Comparison of ENCODE assay signal across 19 cellular contexts in genomic region chr9:79123419-79123818, GRCh38.
"Had no signal": no experiment of that assay in that cellular context is flagged by ENCODE, and none has a peak within 500 bp of the region (broad histone marks: within the 10 kb centered on the region; RNA-seq: fewer than 3 reads in every experiment).

No MANE protein-coding gene starts in this region.

- H3K27me3 Mint-ChIP-seq: activated naive CD8-positive, alpha-beta T cell treated with anti-CD3 and anti-CD28 coated beads, Interleukin-2, amount 10 ng/mL, durations not matched to agents 7 days and 5 days; central memory CD8-positive, alpha-beta T cell had no signal

- H3K36me3 ChIP-seq: esophagus muscularis mucosa, neutrophil, right atrium auricular region, stomach, thoracic aorta had no signal

- H3K4me1 Mint-ChIP-seq: activated naive CD8-positive, alpha-beta T cell treated with anti-CD3 and anti-CD28 coated beads, Interleukin-2, amount 10 ng/mL, durations not matched to agents 7 days and 5 days; central memory CD8-positive, alpha-beta T cell; immature natural killer cell; naive thymus-derived CD8-positive, alpha-beta T cell had no signal

- H3K9me3 Mint-ChIP-seq: activated CD8-positive, alpha-beta T cell treated with anti-CD3 and anti-CD28 coated beads for 36 hours; activated naive CD8-positive, alpha-beta T cell treated with anti-CD3 and anti-CD28 coated beads, Interleukin-2, amount 10 ng/mL, durations not matched to agents 7 days and 5 days; immature natural killer cell had no signal

- H3K27me3 ChIP-seq: body of pancreas, esophagus muscularis mucosa, neutrophil, right atrium auricular region, stomach had no signal

- H3K4me3 Mint-ChIP-seq: activated CD8-positive, alpha-beta T cell treated with anti-CD3 and anti-CD28 coated beads for 36 hours; activated naive CD8-positive, alpha-beta T cell treated with anti-CD3 and anti-CD28 coated beads, Interleukin-2, amount 10 ng/mL, durations not matched to agents 7 days and 5 days; activated T-cell treated with anti-CD3 and anti-CD28 coated beads, Interleukin-2, amount 50 U/mL, for 72 hours; central memory CD8-positive, alpha-beta T cell; immature natural killer cell; naive thymus-derived CD8-positive, alpha-beta T cell had no signal

- H3K4me3 ChIP-seq: body of pancreas, esophagus muscularis mucosa, right atrium auricular region, stomach, thoracic aorta had no signal

- H3K27ac ChIP-seq: body of pancreas, esophagus muscularis mucosa, neutrophil, right atrium auricular region, stomach, thoracic aorta had no signal

- H3K36me3 Mint-ChIP-seq: activated naive CD8-positive, alpha-beta T cell treated with anti-CD3 and anti-CD28 coated beads, Interleukin-2, amount 10 ng/mL, durations not matched to agents 7 days and 5 days; immature natural killer cell; naive thymus-derived CD8-positive, alpha-beta T cell had no signal

- ATAC-seq: activated CD8-positive, alpha-beta T cell treated with anti-CD3 and anti-CD28 coated beads for 36 hours; activated T-cell treated with anti-CD3 and anti-CD28 coated beads, Interleukin-2, amount 50 U/mL, for 72 hours; body of pancreas; left colon; naive thymus-derived CD8-positive, alpha-beta T cell had no signal

- DNase-seq: activated CD4-positive, alpha-beta T cell treated with anti-CD3 and anti-CD28 coated beads for 4 hours; activated CD8-positive, alpha-beta memory T cell treated with anti-CD3 and anti-CD28 coated beads, Interleukin-2, amount 50 U/mL, for 4 hours; activated CD8-positive, alpha-beta T cell treated with anti-CD3 and anti-CD28 coated beads for 36 hours; activated naive CD8-positive, alpha-beta T cell treated with anti-CD3 and anti-CD28 coated beads, Interleukin-2, amount 10 ng/mL, durations not matched to agents 7 days and 5 days; activated T-cell treated with anti-CD3 and anti-CD28 coated beads, Interleukin-2, amount 50 U/mL, for 72 hours; body of pancreas; immature natural killer cell; left colon; mammary epithelial cell; naive thymus-derived CD8-positive, alpha-beta T cell; posterior cingulate gyrus; small intestine; stomach; T-helper 1 cell had no signal

- H3K27ac Mint-ChIP-seq: activated CD8-positive, alpha-beta T cell treated with anti-CD3 and anti-CD28 coated beads for 36 hours; activated naive CD8-positive, alpha-beta T cell treated with anti-CD3 and anti-CD28 coated beads, Interleukin-2, amount 10 ng/mL, durations not matched to agents 7 days and 5 days; activated T-cell treated with anti-CD3 and anti-CD28 coated beads, Interleukin-2, amount 50 U/mL, for 72 hours; immature natural killer cell; naive thymus-derived CD8-positive, alpha-beta T cell had no signal

- H3K9me3 ChIP-seq: body of pancreas, esophagus muscularis mucosa, neutrophil, right atrium auricular region, stomach, thoracic aorta had no signal

- H3K4me1 ChIP-seq: right atrium auricular region, stomach had no signal
